Comparison of ENCODE assay signal across 17 cellular contexts in genomic region chr14:54640480-54640879, GRCh38.
DNase-seq lines count a peak whose midpoint lies in the region; ATAC-seq and TF ChIP-seq lines count a peak whose summit lies in the region.
"Had no signal": no experiment of that assay in that cellular context is flagged by ENCODE, and none has a peak within 500 bp of the region (broad histone marks: within the 10 kb centered on the region; RNA-seq: fewer than 3 reads in every experiment).

No MANE protein-coding gene starts in this region.

- no peak overlapping the region for H2AK9ac ChIP-seq in IMR-90 (replicated peaks; ENCODE audit: low read depth, low read length, poor library complexity)

- H3K4me3 ChIP-seq in IMR-90 (ENCODE audit: insufficient read depth, low read depth, low read length) (no peak overlapping the region), heart right ventricle (no peak overlapping the region), mesodermal cell (ENCODE audit: extremely low read depth, insufficient read depth, low read length, poor library complexity, severe bottlenecking) (no peak overlapping the region)
- H3K4me3 ChIP-seq: GM12878 had no signal

- no peak overlapping the region for H3K9ac ChIP-seq in IMR-90 (ENCODE audit: low read depth, low read length)

- DNase-seq in AG08395 (ENCODE audit: low spot score) (peak; percentile 26), IMR-90 (no peak), heart right ventricle (no peak), left lobe of liver (ENCODE audit: low spot score) (no peak)
- DNase-seq in effector CD8-positive, alpha-beta T cell (lab: John Stamatoyannopoulos, UW), result no peak
- DNase-seq: AML-193; Calu3; CD4-positive, CD25-positive, alpha-beta regulatory T cell; Kasumi-1; NCI-H1417; NCI-H1930; NCI-H510A; NCI-H82 had no signal

- CTCF ChIA-PET in IMR-90 (lab: Yijun Ruan, JAX), result interaction anchor here (1.0 to 1.3 kb wide), 2 partner anchors 13 to 76 kb away, joined by 3 read pairs; no protein-coding TSS in a partner anchor

- H2BK120ac ChIP-seq in IMR-90 (ENCODE audit: low read depth, low read length), result no peak overlapping the region

- H3K36me3 ChIP-seq in IMR-90 (ENCODE audit: control insufficient read depth, insufficient read depth, low read length), result no peaks in the 10 kb centered on the region; the same call in 1 of the 2 replicates
- no peaks in the 10 kb centered on the region for H3K36me3 ChIP-seq in heart right ventricle
- H3K36me3 ChIP-seq in mesodermal cell (ENCODE audit: control insufficient read depth, insufficient read depth, low read length), result peaks cover 4% of the 10 kb centered on the region

- no peak overlapping the region; the same call in 1 of the 2 replicates for H4K5ac ChIP-seq in IMR-90 (ENCODE audit: low read depth, low read length)

- peak overlapping the region; percentile 62; the same call in 1 of the 2 replicates for H4K91ac ChIP-seq in IMR-90 (ENCODE audit: insufficient read depth, low read depth, low read length)

- no peak overlapping the region for H4K8ac ChIP-seq in IMR-90 (ENCODE audit: low read depth in 2 of 2, low read length in 2 of 2)

- H3K27ac ChIP-seq in IMR-90 (ENCODE audit: insufficient read depth, low read length) (no peak overlapping the region), heart right ventricle (peak overlapping the region in 3 of 10 donors; percentile 15 to 49 (median 34)), mesodermal cell (ENCODE audit: low read depth, low read length, severe bottlenecking) (peak overlapping the region; percentile 47)

- ATAC-seq in IMR-90 (ENCODE audit: low read depth), result no peak
- peak in 6 of 8 donors; percentile 25 to 78 (median 47) for ATAC-seq in heart right ventricle
- ATAC-seq in left lobe of liver, result no peak
- no peak for ATAC-seq in HG02571 (IDR thresholded peaks at IDR 0.05; ENCODE audit: unreplicated experiment)
- ATAC-seq in GM21576 (IDR thresholded peaks at IDR 0.05; ENCODE audit: unreplicated experiment), result no peak
- ATAC-seq: GM12878 had no signal

- H3K9me1 ChIP-seq in IMR-90 (ENCODE audit: insufficient read depth, low read length), result peaks cover 47% of the 10 kb centered on the region

- H2BK20ac ChIP-seq in IMR-90 (ENCODE audit: low read depth, low read length), result peak overlapping the region; percentile 3; the same call in 1 of the 2 replicates

- no peak for TF ChIP-seq CTCF in IMR-90 (conservative IDR thresholded peaks at IDR 0.05; ENCODE audit: low read depth, low read length)
- TF ChIP-seq CTCF in heart right ventricle (IDR thresholded peaks at IDR 0.05), result no peak

- H3K23ac ChIP-seq in IMR-90 (ENCODE audit: low read depth, low read length), result peak overlapping the region; percentile 9; the same call in 1 of the 2 replicates

- no peak overlapping the region for H2AFZ ChIP-seq in IMR-90 (replicated peaks; ENCODE audit: low read length, poor library complexity)

- H2BK5ac ChIP-seq in IMR-90 (ENCODE audit: low read depth, low read length, poor library complexity, severe bottlenecking), result no peak overlapping the region

- H3K4ac ChIP-seq in IMR-90 (ENCODE audit: low read depth, low read length), result peak overlapping the region; percentile 49

- 100% methylated on average over 1 of the region's 8 CpGs; no CpG with 5 or more reads in 1 of the 2 experiments for WGBS in IMR-90 (ENCODE audit: extremely low coverage in 2 of 2, insufficient read length in 1 of 2), 2 experiments
- WGBS in heart right ventricle, 2 donors, result 47 to 68% methylated on average over 8 of the region's 8 CpGs
- WGBS in mesodermal cell (ENCODE audit: insufficient coverage in 2 of 2), 2 experiments, result 86 to 94% methylated on average over 5 to 7 of the region's 8 CpGs

- POLR2A ChIA-PET in IMR-90 (lab: Charles Lee; ENCODE audit: unreplicated experiment), result no interaction called here

- H3K27me3 ChIP-seq in IMR-90 (ENCODE audit: control insufficient read depth, insufficient read depth, low read length), result no peaks in the 10 kb centered on the region
- no peaks in the 10 kb centered on the region for H3K27me3 ChIP-seq in heart right ventricle

- peaks cover 70% of the 10 kb centered on the region for H4K20me1 ChIP-seq in IMR-90 (ENCODE audit: insufficient read depth, low read length)

- no peak overlapping the region; the same call in 1 of the 2 replicates for H3K14ac ChIP-seq in IMR-90 (replicated peaks; ENCODE audit: low read depth, low read length)

- peaks cover 41 to 93% of the 10 kb centered on the region in 2 experiments for H3K79me1 ChIP-seq in IMR-90 (ENCODE audit: low read depth in 1 of 2, low read length in 2 of 2)

- no peak for TF ChIP-seq POLR2A in IMR-90 (IDR thresholded peaks at IDR 0.05; ENCODE audit: low read depth, low read length)

- H2AK5ac ChIP-seq in IMR-90 (ENCODE audit: low read depth, low read length), result peak overlapping the region; percentile 33; the same call in 1 of the 2 replicates

- in situ Hi-C loops in IMR-90 (cut with MboI; ENCODE audit: low sequenced_read_pairs), result no loop called here

- no peaks in the 10 kb centered on the region for H3K9me3 ChIP-seq in IMR-90 (ENCODE audit: control insufficient read depth, insufficient read depth, low read length)
- H3K9me3 ChIP-seq in heart right ventricle, result no peaks in the 10 kb centered on the region
- H3K9me3 ChIP-seq in mesodermal cell (ENCODE audit: control insufficient read depth, low read length), result no peaks in the 10 kb centered on the region

- intact Hi-C loops in IMR-90 (cut with micrococcal nuclease) (loop anchor here (5.0 kb wide), 1 partner anchor 42 kb away; no protein-coding TSS in a partner anchor), heart right ventricle (cut with DNase I) (loop anchor here in 1 of 10 donors (10.0 kb wide), 1 partner anchor 66 kb away; no protein-coding TSS in a partner anchor)

- TF ChIP-seq RAD21 in IMR-90 (IDR thresholded peaks at IDR 0.05; ENCODE audit: low read length), result no peak

- H3K18ac ChIP-seq in IMR-90 (ENCODE audit: low read depth, low read length), result no peak overlapping the region; the same call in 1 of the 2 replicates

- H3K56ac ChIP-seq in IMR-90 (ENCODE audit: extremely low read depth, insufficient read depth, low read length), result no peak overlapping the region

- no peak overlapping the region for H3K4me2 ChIP-seq in IMR-90 (ENCODE audit: low read depth, low read length)

- H3K4me1 ChIP-seq in IMR-90 (ENCODE audit: control insufficient read depth, insufficient read depth, low read length) (peaks cover 31% of the 10 kb centered on the region), heart right ventricle (peaks cover 0 to 81% (median 51%) of the 10 kb centered on the region in 9 donors), mesodermal cell (ENCODE audit: control insufficient read depth, insufficient read depth, low read length, poor library complexity, severe bottlenecking) (peaks cover 63% of the 10 kb centered on the region)

- no peak overlapping the region for H2BK15ac ChIP-seq in IMR-90 (ENCODE audit: low read depth, low read length)

- no TSS peak for BruUV-seq in IMR-90 (replicated peaks; lab: Mats Ljungman, UMichigan)

- dilution Hi-C loops in IMR-90 (cut with HindIII; ENCODE audit: low sequenced_read_pairs, unreplicated experiment), result no loop called here

TF ChIP-seq in IMR-90, 13 proteins besides CTCF, POLR2A, EP300 and RAD21:
- TF ChIP-seq NFE2L2 (IDR thresholded peaks at IDR 0.05; ENCODE audit: low read depth, low read length) (no peak), MAZ (IDR thresholded peaks at IDR 0.05; ENCODE audit: borderline replicate concordance, low read depth, low read length) (no peak), RCOR1 (IDR thresholded peaks at IDR 0.05; ENCODE audit: insufficient replicate concordance, low read length) (no peak), MXI1 (IDR thresholded peaks at IDR 0.05; ENCODE audit: borderline replicate concordance, low read depth, low read length) (no peak), FOS (IDR thresholded peaks at IDR 0.05; ENCODE audit: low read depth, low read length) (no peak), MAFK (IDR thresholded peaks at IDR 0.05; ENCODE audit: low read depth, low read length) (no peak), RFX5 (IDR thresholded peaks at IDR 0.05; ENCODE audit: low read depth, low read length) (no peak), SMC3 (IDR thresholded peaks at IDR 0.05; ENCODE audit: low read depth, low read length) (no peak)

Comparison
In these comparisons a context has a peak if more than half of its experiments do, and no peak if none do; other contexts are left out.
1. ATAC-seq: peak in heart right ventricle (6 of 8); none in IMR-90 (single experiment), left lobe of liver (single experiment), HG02571 (single experiment) and GM21576 (single experiment).